In the genomic region with DNA sequence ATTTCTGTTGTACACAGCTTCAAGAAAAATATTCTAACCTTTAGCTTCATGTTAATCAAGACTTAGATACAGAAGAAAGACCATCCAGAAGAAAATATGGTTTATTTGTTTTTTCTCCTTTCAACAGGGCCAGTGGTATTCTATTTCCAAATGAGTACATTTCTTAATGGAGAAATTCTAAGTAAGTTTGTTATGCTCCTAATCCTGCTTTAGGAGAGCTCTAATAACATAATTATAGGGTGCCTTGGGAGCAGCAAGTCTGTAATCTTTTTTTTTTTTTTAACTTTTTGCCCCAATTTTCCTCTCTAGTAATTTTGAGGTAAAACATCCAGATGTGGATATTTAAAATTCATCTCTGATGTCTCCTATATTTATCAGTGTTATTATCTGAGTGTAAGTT, we compare ENCODE assay signal across 14 cellular contexts.
DNase-seq lines count a peak whose midpoint lies in the region; ATAC-seq and TF ChIP-seq lines count a peak whose summit lies in the region.
"Had no signal": no experiment of that assay in that cellular context is flagged by ENCODE, and none has a peak within 500 bp of the region (broad histone marks: within the 10 kb centered on the region; RNA-seq: fewer than 3 reads in every experiment).

No MANE protein-coding gene starts in this region.

- H3K4me1 ChIP-seq in HEK293 (ENCODE audit: control insufficient read depth, insufficient read depth, low read length), result peaks cover 6% of the 10 kb centered on the region; the same call in 1 of the 2 replicates
- no peaks in the 10 kb centered on the region for H3K4me1 ChIP-seq in uterus
- H3K4me1 ChIP-seq: A549, Caco-2 had no signal

- peaks cover 44 to 52% of the 10 kb centered on the region in 2 donors for H3K4me1 Mint-ChIP-seq in natural killer cell
- H3K4me1 Mint-ChIP-seq in natural killer cell treated with Interleukin-12 subunit alpha and Interleukin-12 subunit beta and Interleukin-15 and Interleukin-18, amount 100 ng/mL, for 72 hours (ENCODE audit: low read depth in 2 of 2), result peaks cover 31 to 37% of the 10 kb centered on the region in 2 donors
- H3K4me1 Mint-ChIP-seq in activated T-helper 17 cell treated with anti-CD3 and anti-CD28 coated beads, Interleukin-2, amount 50 U/mL, for 72 hours, result peaks cover 37% of the 10 kb centered on the region
- peaks cover 12 to 63% (median 37%) of the 10 kb centered on the region in 4 donors for H3K4me1 Mint-ChIP-seq in naive thymus-derived CD8-positive, alpha-beta T cell

- H3K27me3 ChIP-seq in uterus, result no peaks in the 10 kb centered on the region

- CTCF ChIA-PET in HEK293 (lab: Yijun Ruan, JAX), result interaction anchor here (0.8 to 1.3 kb wide), 2 partner anchors 87 to 118 kb away, joined by 3 to 6 read pairs; no protein-coding TSS in a partner anchor

- no peak overlapping the region for H3K4me3 ChIP-seq in HEK293 (ENCODE audit: low read depth, low read length)
- H3K4me3 ChIP-seq in uterus, result no peak overlapping the region
- H3K4me3 ChIP-seq: A549, GM23248 had no signal

- DNase-seq in natural killer cell, result no peak
- no peak for DNase-seq in natural killer cell treated with Interleukin-12 subunit alpha and Interleukin-12 subunit beta and Interleukin-15 and Interleukin-18, amount 100 ng/mL, for 72 hours (ENCODE audit: low spot score)
- DNase-seq in naive thymus-derived CD8-positive, alpha-beta T cell, result no peak
- DNase-seq in DMS53 treated with DMSO at 0.1 percent for 48 hours (lab: John Stamatoyannopoulos, UW; ENCODE audit: unreplicated experiment), result no peak
- DNase-seq in NCI-H69 (lab: John Stamatoyannopoulos, UW), result no peak
- no peak for DNase-seq in uterus
- DNase-seq: Caco-2; CD8-positive, alpha-beta memory T cell; GM23248 had no signal

- H3K27ac Mint-ChIP-seq in natural killer cell, result peak overlapping the region; percentile 41 to 67
- peak overlapping the region in 1 of 2 donors; percentile 9 for H3K27ac Mint-ChIP-seq in natural killer cell treated with Interleukin-12 subunit alpha and Interleukin-12 subunit beta and Interleukin-15 and Interleukin-18, amount 100 ng/mL, for 72 hours
- peak overlapping the region; percentile 76 for H3K27ac Mint-ChIP-seq in activated T-helper 17 cell treated with anti-CD3 and anti-CD28 coated beads, Interleukin-2, amount 50 U/mL, for 72 hours
- peak overlapping the region in 7 of 10 donors; percentile 41 to 75 (median 53) for H3K27ac Mint-ChIP-seq in naive thymus-derived CD8-positive, alpha-beta T cell
- H3K27ac Mint-ChIP-seq: CD14-positive monocyte had no signal

- H3K27me3 Mint-ChIP-seq in natural killer cell (ENCODE audit: low read depth in 2 of 2), result no peaks in the 10 kb centered on the region
- no peaks in the 10 kb centered on the region for H3K27me3 Mint-ChIP-seq in natural killer cell treated with Interleukin-12 subunit alpha and Interleukin-12 subunit beta and Interleukin-15 and Interleukin-18, amount 100 ng/mL, for 72 hours
- H3K27me3 Mint-ChIP-seq in activated T-helper 17 cell treated with anti-CD3 and anti-CD28 coated beads, Interleukin-2, amount 50 U/mL, for 72 hours, result no peaks in the 10 kb centered on the region
- H3K27me3 Mint-ChIP-seq in naive thymus-derived CD8-positive, alpha-beta T cell, result no peaks in the 10 kb centered on the region
- H3K27me3 Mint-ChIP-seq: CD8-positive, alpha-beta memory T cell had no signal

- peaks cover 16 to 29% of the 10 kb centered on the region in 2 experiments for H3K36me3 ChIP-seq in HEK293 (ENCODE audit: control insufficient read depth in 2 of 2, insufficient read depth in 1 of 2, low read length in 2 of 2)
- H3K36me3 ChIP-seq in uterus, result no peaks in the 10 kb centered on the region

- no peak overlapping the region for H3K4me3 Mint-ChIP-seq in natural killer cell
- H3K4me3 Mint-ChIP-seq in natural killer cell treated with Interleukin-12 subunit alpha and Interleukin-12 subunit beta and Interleukin-15 and Interleukin-18, amount 100 ng/mL, for 72 hours, result no peak overlapping the region
- no peak overlapping the region for H3K4me3 Mint-ChIP-seq in activated T-helper 17 cell treated with anti-CD3 and anti-CD28 coated beads, Interleukin-2, amount 50 U/mL, for 72 hours
- no peak overlapping the region for H3K4me3 Mint-ChIP-seq in naive thymus-derived CD8-positive, alpha-beta T cell
- H3K4me3 Mint-ChIP-seq: CD14-positive monocyte; CD8-positive, alpha-beta memory T cell had no signal

- H3K27ac ChIP-seq in HEK293 (ENCODE audit: extremely low read depth, low read depth, low read length), result no peak overlapping the region
- no peak overlapping the region for H3K27ac ChIP-seq in uterus
- H3K27ac ChIP-seq: A549, GM23248 had no signal

- POLR2A ChIA-PET in HEK293 (lab: Yijun Ruan, JAX), result no interaction called here
- POLR2A ChIA-PET in naive thymus-derived CD8-positive, alpha-beta T cell (lab: Charles Lee), result no interaction called here

- intact Hi-C loops in natural killer cell (cut with micrococcal nuclease) (loop anchor here (10.0 kb wide), 1 partner anchor 221 kb away; no protein-coding TSS in a partner anchor), uterus (cut with DNase I; ENCODE audit: low total_unique reads) (no loop called here)

- no peaks in the 10 kb centered on the region for H3K36me3 Mint-ChIP-seq in natural killer cell
- peaks cover 18% of the 10 kb centered on the region for H3K36me3 Mint-ChIP-seq in natural killer cell treated with Interleukin-12 subunit alpha and Interleukin-12 subunit beta and Interleukin-15 and Interleukin-18, amount 100 ng/mL, for 72 hours
- peaks cover 84% of the 10 kb centered on the region for H3K36me3 Mint-ChIP-seq in activated T-helper 17 cell treated with anti-CD3 and anti-CD28 coated beads, Interleukin-2, amount 50 U/mL, for 72 hours (ENCODE audit: low read depth)
- peaks cover 4 to 80% (median 15%) of the 10 kb centered on the region in 3 donors for H3K36me3 Mint-ChIP-seq in naive thymus-derived CD8-positive, alpha-beta T cell

- no peaks in the 10 kb centered on the region for H3K9me3 ChIP-seq in HEK293 (ENCODE audit: control insufficient read depth, insufficient read depth, low read depth, low read length)
- no peaks in the 10 kb centered on the region for H3K9me3 ChIP-seq in uterus
- H3K9me3 ChIP-seq: A549, Caco-2 had no signal

- TF ChIP-seq CTCF in natural killer cell (IDR thresholded peaks at IDR 0.05) (no peak), HEK293 (tag by site-specific recombination; IDR thresholded peaks at IDR 0.05) (no peak), uterus (IDR thresholded peaks at IDR 0.05) (no peak)

- ATAC-seq in natural killer cell, result no peak
- ATAC-seq in natural killer cell treated with Interleukin-12 subunit alpha and Interleukin-12 subunit beta and Interleukin-15 and Interleukin-18, amount 100 ng/mL, for 72 hours, result no peak
- ATAC-seq in activated T-helper 17 cell treated with anti-CD3 and anti-CD28 coated beads, Interleukin-2, amount 50 U/mL, for 72 hours (replicated peaks), result no peak
- ATAC-seq in naive thymus-derived CD8-positive, alpha-beta T cell, result no peak
- ATAC-seq: A549, HCT116 had no signal

- no peaks in the 10 kb centered on the region for H3K9me3 Mint-ChIP-seq in natural killer cell
- H3K9me3 Mint-ChIP-seq in natural killer cell treated with Interleukin-12 subunit alpha and Interleukin-12 subunit beta and Interleukin-15 and Interleukin-18, amount 100 ng/mL, for 72 hours, result no peaks in the 10 kb centered on the region
- H3K9me3 Mint-ChIP-seq in activated T-helper 17 cell treated with anti-CD3 and anti-CD28 coated beads, Interleukin-2, amount 50 U/mL, for 72 hours, result no peaks in the 10 kb centered on the region
- H3K9me3 Mint-ChIP-seq in naive thymus-derived CD8-positive, alpha-beta T cell, result no peaks in the 10 kb centered on the region
- H3K9me3 Mint-ChIP-seq: CD14-positive monocyte; CD8-positive, alpha-beta memory T cell had no signal

- no peak for TF ChIP-seq POLR2A in uterus (IDR thresholded peaks at IDR 0.05)

TF ChIP-seq in HEK293, 187 proteins besides CTCF, POLR2A, EP300 and RAD21 (continues in another document):
- peak; percentile 79 for TF ChIP-seq SP7 (tag by site-specific recombination; IDR thresholded peaks at IDR 0.05)
- TF ChIP-seq KLF1 (tag by site-specific recombination; IDR thresholded peaks at IDR 0.05), result no peak
- TF ChIP-seq, protein P1, sequence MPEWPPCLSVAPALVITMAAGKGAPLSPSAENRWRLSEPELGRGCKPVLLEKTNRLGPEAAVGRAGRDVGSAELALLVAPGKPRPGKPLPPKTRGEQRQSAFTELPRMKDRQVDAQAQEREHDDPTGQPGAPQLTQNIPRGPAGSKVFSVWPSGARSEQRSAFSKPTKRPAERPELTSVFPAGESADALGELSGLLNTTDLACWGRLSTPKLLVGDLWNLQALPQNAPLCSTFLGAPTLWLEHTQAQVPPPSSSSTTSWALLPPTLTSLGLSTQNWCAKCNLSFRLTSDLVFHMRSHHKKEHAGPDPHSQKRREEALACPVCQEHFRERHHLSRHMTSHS (tag by site-specific recombination; IDR thresholded peaks at IDR 0.05), result no peak
- no peak for TF ChIP-seq HOXD13 (CRISPR knock-in tag; IDR thresholded peaks at IDR 0.05; ENCODE audit: borderline replicate concordance)
- TF ChIP-seq ZFP41 (tag by site-specific recombination; IDR thresholded peaks at IDR 0.05; ENCODE audit: borderline replicate concordance), result no peak
- no peak for TF ChIP-seq ZNF621 (tag by site-specific recombination; IDR thresholded peaks at IDR 0.05)
- TF ChIP-seq ZNF274 (IDR thresholded peaks at IDR 0.05; ENCODE audit: low read length), result no peak
- no peak for TF ChIP-seq ZNF274 (tag by site-specific recombination; IDR thresholded peaks at IDR 0.05; ENCODE audit: borderline replicate concordance)
- TF ChIP-seq PRDM6 (tag by site-specific recombination; IDR thresholded peaks at IDR 0.05), result peak; percentile 50
- no peak for TF ChIP-seq ZNF654 (tag by site-specific recombination; IDR thresholded peaks at IDR 0.05; ENCODE audit: low read depth)
